ENCODE assay signal across 1 cellular context in the genomic region with DNA sequence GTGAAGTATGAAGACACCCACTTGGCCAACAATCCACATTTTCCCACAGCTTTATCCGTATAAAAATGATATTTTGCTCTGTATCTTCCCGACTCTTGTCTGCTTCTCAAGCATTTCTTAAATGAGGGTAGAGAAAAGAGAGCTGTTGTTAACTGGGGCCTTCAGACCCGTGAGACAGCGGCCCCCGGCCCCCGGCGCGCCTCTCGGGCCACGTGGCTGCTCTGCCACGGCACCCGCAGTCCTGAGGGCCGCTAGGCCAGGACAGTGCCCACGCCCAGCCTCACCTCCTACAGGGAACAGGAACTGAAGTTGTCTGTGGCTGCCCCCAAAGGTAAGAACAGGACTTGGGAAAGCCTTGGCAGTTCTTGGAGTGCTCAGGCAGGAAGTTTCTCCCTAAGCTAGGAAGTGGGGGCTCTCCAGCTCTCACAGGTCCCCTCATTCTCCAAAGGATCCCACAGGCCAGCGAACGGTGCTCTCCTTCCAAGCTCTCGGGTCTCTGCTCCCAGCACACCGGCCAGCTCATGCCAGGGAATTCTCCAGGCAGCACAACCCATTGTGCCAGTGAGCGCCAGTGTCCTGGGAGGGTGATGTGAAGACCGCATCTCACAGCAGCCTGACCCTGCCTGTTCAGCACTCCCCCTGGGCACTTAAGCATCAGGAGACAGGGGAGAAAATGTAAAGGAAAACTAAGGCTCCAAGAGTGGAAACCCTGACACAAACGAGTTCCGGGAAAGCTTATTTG.
TF ChIP-seq lines count a peak whose summit lies in the region.

No MANE protein-coding gene starts in this region.

TF ChIP-seq in GM23338, 12 proteins besides CTCF, POLR2A, EP300 and RAD21 (continued from another document):
- TF ChIP-seq, protein P1, sequence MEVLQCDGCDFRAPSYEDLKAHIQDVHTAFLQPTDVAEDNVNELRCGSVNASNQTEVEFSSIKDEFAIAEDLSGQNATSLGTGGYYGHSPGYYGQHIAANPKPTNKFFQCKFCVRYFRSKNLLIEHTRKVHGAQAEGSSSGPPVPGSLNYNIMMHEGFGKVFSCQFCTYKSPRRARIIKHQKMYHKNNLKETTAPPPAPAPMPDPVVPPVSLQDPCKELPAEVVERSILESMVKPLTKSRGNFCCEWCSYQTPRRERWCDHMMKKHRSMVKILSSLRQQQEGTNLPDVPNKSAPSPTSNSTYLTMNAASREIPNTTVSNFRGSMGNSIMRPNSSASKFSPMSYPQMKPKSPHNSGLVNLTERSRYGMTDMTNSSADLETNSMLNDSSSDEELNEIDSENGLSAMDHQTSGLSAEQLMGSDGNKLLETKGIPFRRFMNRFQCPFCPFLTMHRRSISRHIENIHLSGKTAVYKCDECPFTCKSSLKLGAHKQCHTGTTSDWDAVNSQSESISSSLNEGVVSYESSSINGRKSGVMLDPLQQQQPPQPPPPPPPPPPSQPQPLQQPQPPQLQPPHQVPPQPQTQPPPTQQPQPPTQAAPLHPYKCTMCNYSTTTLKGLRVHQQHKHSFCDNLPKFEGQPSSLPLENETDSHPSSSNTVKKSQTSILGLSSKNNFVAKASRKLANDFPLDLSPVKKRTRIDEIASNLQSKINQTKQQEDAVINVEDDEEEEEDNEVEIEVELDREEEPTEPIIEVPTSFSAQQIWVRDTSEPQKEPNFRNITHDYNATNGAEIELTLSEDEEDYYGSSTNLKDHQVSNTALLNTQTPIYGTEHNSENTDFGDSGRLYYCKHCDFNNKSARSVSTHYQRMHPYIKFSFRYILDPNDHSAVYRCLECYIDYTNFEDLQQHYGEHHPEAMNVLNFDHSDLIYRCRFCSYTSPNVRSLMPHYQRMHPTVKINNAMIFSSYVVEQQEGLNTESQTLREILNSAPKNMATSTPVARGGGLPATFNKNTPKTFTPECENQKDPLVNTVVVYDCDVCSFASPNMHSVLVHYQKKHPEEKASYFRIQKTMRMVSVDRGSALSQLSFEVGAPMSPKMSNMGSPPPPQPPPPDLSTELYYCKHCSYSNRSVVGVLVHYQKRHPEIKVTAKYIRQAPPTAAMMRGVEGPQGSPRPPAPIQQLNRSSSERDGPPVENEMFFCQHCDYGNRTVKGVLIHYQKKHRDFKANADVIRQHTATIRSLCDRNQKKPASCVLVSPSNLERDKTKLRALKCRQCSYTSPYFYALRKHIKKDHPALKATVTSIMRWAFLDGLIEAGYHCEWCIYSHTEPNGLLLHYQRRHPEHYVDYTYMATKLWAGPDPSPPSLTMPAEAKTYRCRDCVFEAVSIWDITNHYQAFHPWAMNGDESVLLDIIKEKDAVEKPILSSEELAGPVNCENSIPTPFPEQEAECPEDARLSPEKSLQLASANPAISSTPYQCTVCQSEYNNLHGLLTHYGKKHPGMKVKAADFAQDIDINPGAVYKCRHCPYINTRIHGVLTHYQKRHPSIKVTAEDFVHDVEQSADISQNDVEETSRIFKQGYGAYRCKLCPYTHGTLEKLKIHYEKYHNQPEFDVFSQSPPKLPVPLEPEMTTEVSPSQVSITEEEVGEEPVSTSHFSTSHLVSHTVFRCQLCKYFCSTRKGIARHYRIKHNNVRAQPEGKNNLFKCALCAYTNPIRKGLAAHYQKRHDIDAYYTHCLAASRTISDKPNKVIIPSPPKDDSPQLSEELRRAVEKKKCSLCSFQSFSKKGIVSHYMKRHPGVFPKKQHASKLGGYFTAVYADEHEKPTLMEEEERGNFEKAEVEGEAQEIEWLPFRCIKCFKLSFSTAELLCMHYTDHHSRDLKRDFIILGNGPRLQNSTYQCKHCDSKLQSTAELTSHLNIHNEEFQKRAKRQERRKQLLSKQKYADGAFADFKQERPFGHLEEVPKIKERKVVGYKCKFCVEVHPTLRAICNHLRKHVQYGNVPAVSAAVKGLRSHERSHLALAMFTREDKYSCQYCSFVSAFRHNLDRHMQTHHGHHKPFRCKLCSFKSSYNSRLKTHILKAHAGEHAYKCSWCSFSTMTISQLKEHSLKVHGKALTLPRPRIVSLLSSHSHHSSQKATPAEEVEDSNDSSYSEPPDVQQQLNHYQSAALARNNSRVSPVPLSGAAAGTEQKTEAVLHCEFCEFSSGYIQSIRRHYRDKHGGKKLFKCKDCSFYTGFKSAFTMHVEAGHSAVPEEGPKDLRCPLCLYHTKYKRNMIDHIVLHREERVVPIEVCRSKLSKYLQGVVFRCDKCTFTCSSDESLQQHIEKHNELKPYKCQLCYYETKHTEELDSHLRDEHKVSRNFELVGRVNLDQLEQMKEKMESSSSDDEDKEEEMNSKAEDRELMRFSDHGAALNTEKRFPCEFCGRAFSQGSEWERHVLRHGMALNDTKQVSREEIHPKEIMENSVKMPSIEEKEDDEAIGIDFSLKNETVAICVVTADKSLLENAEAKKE (CRISPR knock-in tag; IDR thresholded peaks at IDR 0.05): no peak
- TF ChIP-seq, protein P2, sequence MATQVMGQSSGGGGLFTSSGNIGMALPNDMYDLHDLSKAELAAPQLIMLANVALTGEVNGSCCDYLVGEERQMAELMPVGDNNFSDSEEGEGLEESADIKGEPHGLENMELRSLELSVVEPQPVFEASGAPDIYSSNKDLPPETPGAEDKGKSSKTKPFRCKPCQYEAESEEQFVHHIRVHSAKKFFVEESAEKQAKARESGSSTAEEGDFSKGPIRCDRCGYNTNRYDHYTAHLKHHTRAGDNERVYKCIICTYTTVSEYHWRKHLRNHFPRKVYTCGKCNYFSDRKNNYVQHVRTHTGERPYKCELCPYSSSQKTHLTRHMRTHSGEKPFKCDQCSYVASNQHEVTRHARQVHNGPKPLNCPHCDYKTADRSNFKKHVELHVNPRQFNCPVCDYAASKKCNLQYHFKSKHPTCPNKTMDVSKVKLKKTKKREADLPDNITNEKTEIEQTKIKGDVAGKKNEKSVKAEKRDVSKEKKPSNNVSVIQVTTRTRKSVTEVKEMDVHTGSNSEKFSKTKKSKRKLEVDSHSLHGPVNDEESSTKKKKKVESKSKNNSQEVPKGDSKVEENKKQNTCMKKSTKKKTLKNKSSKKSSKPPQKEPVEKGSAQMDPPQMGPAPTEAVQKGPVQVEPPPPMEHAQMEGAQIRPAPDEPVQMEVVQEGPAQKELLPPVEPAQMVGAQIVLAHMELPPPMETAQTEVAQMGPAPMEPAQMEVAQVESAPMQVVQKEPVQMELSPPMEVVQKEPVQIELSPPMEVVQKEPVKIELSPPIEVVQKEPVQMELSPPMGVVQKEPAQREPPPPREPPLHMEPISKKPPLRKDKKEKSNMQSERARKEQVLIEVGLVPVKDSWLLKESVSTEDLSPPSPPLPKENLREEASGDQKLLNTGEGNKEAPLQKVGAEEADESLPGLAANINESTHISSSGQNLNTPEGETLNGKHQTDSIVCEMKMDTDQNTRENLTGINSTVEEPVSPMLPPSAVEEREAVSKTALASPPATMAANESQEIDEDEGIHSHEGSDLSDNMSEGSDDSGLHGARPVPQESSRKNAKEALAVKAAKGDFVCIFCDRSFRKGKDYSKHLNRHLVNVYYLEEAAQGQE (IDR thresholded peaks at IDR 0.05; ENCODE audit: unreplicated experiment): no peak
- TF ChIP-seq ZNF114 (CRISPR knock-in tag; IDR thresholded peaks at IDR 0.05) (no peak), STAT1 (IDR thresholded peaks at IDR 0.05; ENCODE audit: unreplicated experiment) (no peak), POLR2AphosphoS5 (IDR thresholded peaks at IDR 0.05; ENCODE audit: low read depth) (no peak), EZH2phosphoT487 (IDR thresholded peaks at IDR 0.05; ENCODE audit: unreplicated experiment) (no peak), EZH2 (IDR thresholded peaks at IDR 0.05; ENCODE audit: low read depth, unreplicated experiment) (no peak), CREB1 (CRISPR knock-in tag; IDR thresholded peaks at IDR 0.05; ENCODE audit: low read depth) (no peak), JUNB (IDR thresholded peaks at IDR 0.05; ENCODE audit: unreplicated experiment) (no peak), NANOG (IDR thresholded peaks at IDR 0.05; ENCODE audit: borderline replicate concordance) (no peak)
- TF ChIP-seq, protein P3, sequence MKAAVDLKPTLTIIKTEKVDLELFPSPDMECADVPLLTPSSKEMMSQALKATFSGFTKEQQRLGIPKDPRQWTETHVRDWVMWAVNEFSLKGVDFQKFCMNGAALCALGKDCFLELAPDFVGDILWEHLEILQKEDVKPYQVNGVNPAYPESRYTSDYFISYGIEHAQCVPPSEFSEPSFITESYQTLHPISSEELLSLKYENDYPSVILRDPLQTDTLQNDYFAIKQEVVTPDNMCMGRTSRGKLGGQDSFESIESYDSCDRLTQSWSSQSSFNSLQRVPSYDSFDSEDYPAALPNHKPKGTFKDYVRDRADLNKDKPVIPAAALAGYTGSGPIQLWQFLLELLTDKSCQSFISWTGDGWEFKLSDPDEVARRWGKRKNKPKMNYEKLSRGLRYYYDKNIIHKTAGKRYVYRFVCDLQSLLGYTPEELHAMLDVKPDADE (IDR thresholded peaks at IDR 0.05): no peak
